Comparison of ENCODE assay signal across 1 cellular context in the genomic region with DNA sequence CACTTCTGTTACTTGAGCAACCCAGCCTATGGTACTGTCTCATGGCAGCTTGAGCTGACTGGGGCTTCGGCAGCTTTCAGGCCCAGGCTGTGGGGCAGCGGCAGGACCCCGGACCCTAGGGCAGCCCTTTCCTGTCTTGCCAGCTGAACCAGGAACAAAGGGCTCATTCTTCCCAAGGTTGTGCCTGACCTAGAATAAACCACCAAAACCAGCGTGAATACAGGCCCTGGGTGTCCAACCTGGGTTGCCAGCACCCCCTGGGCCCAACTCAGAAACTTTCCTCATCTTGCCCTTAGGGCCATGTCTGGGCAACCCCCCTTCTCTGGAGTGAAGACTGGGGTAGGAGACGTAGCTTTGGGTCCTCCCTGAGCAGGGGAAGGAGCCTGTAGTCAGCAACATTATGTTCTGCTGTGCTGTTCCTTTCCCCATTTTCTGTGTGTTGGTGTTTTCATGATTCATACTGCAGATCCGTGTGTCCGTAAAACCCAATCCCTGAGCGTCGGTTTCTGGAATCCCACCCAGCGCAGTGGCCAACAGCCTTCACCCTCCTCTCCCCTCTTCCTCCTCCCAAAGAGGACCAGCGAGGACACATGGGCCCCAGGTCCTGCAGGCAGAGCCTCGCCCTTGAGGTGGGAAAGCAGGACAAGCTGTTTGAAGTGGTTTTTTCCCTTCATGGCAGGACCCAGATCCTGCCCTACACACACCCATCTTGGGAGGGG.
TF ChIP-seq lines count a peak whose summit lies in the region.

No MANE protein-coding gene starts in this region.

TF ChIP-seq in HepG2, 621 proteins besides CTCF, POLR2A, EP300 and RAD21 (continued from another document and continues in another):
- TF ChIP-seq, protein P1, sequence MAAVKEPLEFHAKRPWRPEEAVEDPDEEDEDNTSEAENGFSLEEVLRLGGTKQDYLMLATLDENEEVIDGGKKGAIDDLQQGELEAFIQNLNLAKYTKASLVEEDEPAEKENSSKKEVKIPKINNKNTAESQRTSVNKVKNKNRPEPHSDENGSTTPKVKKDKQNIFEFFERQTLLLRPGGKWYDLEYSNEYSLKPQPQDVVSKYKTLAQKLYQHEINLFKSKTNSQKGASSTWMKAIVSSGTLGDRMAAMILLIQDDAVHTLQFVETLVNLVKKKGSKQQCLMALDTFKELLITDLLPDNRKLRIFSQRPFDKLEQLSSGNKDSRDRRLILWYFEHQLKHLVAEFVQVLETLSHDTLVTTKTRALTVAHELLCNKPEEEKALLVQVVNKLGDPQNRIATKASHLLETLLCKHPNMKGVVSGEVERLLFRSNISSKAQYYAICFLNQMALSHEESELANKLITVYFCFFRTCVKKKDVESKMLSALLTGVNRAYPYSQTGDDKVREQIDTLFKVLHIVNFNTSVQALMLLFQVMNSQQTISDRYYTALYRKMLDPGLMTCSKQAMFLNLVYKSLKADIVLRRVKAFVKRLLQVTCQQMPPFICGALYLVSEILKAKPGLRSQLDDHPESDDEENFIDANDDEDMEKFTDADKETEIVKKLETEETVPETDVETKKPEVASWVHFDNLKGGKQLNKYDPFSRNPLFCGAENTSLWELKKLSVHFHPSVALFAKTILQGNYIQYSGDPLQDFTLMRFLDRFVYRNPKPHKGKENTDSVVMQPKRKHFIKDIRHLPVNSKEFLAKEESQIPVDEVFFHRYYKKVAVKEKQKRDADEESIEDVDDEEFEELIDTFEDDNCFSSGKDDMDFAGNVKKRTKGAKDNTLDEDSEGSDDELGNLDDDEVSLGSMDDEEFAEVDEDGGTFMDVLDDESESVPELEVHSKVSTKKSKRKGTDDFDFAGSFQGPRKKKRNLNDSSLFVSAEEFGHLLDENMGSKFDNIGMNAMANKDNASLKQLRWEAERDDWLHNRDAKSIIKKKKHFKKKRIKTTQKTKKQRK (IDR thresholded peaks at IDR 0.05; ENCODE audit: low read length), result no peak
- 0 out of 2 replicates have a peak, but pooled peaks have one; percentile 44 for TF ChIP-seq ZNF644 (CRISPR knock-in tag; IDR thresholded peaks at IDR 0.05; ENCODE audit: low read depth)
- TF ChIP-seq FOXC1 (CRISPR knock-in tag; IDR thresholded peaks at IDR 0.05; ENCODE audit: borderline replicate concordance), result no peak
- TF ChIP-seq MYC (CRISPR knock-in tag; IDR thresholded peaks at IDR 0.05; ENCODE audit: borderline replicate concordance), result peak; percentile 62; the same call in 1 of the 2 replicates
- TF ChIP-seq, protein P2, sequence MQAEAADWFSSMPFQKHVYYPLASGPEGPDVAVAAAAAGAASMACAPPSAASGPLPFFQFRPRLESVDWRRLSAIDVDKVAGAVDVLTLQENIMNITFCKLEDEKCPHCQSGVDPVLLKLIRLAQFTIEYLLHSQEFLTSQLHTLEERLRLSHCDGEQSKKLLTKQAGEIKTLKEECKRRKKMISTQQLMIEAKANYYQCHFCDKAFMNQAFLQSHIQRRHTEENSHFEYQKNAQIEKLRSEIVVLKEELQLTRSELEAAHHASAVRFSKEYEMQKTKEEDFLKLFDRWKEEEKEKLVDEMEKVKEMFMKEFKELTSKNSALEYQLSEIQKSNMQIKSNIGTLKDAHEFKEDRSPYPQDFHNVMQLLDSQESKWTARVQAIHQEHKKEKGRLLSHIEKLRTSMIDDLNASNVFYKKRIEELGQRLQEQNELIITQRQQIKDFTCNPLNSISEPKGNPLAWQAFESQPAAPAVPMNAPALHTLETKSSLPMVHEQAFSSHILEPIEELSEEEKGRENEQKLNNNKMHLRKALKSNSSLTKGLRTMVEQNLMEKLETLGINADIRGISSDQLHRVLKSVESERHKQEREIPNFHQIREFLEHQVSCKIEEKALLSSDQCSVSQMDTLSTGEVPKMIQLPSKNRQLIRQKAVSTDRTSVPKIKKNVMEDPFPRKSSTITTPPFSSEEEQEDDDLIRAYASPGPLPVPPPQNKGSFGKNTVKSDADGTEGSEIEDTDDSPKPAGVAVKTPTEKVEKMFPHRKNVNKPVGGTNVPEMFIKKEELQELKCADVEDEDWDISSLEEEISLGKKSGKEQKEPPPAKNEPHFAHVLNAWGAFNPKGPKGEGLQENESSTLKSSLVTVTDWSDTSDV (CRISPR knock-in tag; IDR thresholded peaks at IDR 0.05), result 0 out of 2 replicates have a peak, but pooled peaks have one; percentile 67
- 0 out of 2 replicates have a peak, but pooled peaks have one; percentile 30 for TF ChIP-seq MIER2 (CRISPR knock-in tag; IDR thresholded peaks at IDR 0.05)
- peak; percentile 82 for TF ChIP-seq PHF21A (CRISPR knock-in tag; IDR thresholded peaks at IDR 0.05)
- TF ChIP-seq, protein P3, sequence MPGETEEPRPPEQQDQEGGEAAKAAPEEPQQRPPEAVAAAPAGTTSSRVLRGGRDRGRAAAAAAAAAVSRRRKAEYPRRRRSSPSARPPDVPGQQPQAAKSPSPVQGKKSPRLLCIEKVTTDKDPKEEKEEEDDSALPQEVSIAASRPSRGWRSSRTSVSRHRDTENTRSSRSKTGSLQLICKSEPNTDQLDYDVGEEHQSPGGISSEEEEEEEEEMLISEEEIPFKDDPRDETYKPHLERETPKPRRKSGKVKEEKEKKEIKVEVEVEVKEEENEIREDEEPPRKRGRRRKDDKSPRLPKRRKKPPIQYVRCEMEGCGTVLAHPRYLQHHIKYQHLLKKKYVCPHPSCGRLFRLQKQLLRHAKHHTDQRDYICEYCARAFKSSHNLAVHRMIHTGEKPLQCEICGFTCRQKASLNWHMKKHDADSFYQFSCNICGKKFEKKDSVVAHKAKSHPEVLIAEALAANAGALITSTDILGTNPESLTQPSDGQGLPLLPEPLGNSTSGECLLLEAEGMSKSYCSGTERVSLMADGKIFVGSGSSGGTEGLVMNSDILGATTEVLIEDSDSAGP (CRISPR knock-in tag; IDR thresholded peaks at IDR 0.05; ENCODE audit: borderline replicate concordance), result peak; percentile 9; the same call in 1 of the 2 replicates
- TF ChIP-seq ZNF720 (CRISPR knock-in tag; IDR thresholded peaks at IDR 0.05), result no peak
- no peak for TF ChIP-seq ZNF773 (CRISPR knock-in tag; IDR thresholded peaks at IDR 0.05; ENCODE audit: borderline replicate concordance)
- TF ChIP-seq ZNF674 (CRISPR knock-in tag; IDR thresholded peaks at IDR 0.05; ENCODE audit: low read depth), result no peak
- TF ChIP-seq TEAD2 (CRISPR knock-in tag; IDR thresholded peaks at IDR 0.05), result no peak
- TF ChIP-seq KDM2A (CRISPR knock-in tag; IDR thresholded peaks at IDR 0.05; ENCODE audit: borderline replicate concordance, low read depth), result peak; percentile 50
- 0 out of 2 replicates have a peak, but pooled peaks have one; percentile 36 for TF ChIP-seq ZNF792 (CRISPR knock-in tag; IDR thresholded peaks at IDR 0.05)
- no peak for TF ChIP-seq ELF4 (CRISPR knock-in tag; IDR thresholded peaks at IDR 0.05; ENCODE audit: borderline replicate concordance)
- peak; percentile 32; the same call in 1 of the 2 replicates for TF ChIP-seq RXRB (CRISPR knock-in tag; IDR thresholded peaks at IDR 0.05; ENCODE audit: borderline replicate concordance)
- TF ChIP-seq MAF1 (CRISPR knock-in tag; IDR thresholded peaks at IDR 0.05; ENCODE audit: borderline replicate concordance), result 0 out of 2 replicates have a peak, but pooled peaks have one; percentile 35
- TF ChIP-seq ZNF263 (CRISPR knock-in tag; IDR thresholded peaks at IDR 0.05), result peak; percentile 66; the same call in 1 of the 2 replicates
- no peak for TF ChIP-seq ZBTB38 (CRISPR knock-in tag; IDR thresholded peaks at IDR 0.05)
- TF ChIP-seq AKAP8 (CRISPR knock-in tag; IDR thresholded peaks at IDR 0.05), result peak; percentile 21; the same call in 1 of the 2 replicates
- TF ChIP-seq HMG20B (CRISPR knock-in tag; conservative IDR thresholded peaks at IDR 0.05), result no peak
- peak; percentile 40; the same call in 1 of the 2 replicates for TF ChIP-seq HOXA3 (CRISPR knock-in tag; IDR thresholded peaks at IDR 0.05)
- TF ChIP-seq, protein P4, sequence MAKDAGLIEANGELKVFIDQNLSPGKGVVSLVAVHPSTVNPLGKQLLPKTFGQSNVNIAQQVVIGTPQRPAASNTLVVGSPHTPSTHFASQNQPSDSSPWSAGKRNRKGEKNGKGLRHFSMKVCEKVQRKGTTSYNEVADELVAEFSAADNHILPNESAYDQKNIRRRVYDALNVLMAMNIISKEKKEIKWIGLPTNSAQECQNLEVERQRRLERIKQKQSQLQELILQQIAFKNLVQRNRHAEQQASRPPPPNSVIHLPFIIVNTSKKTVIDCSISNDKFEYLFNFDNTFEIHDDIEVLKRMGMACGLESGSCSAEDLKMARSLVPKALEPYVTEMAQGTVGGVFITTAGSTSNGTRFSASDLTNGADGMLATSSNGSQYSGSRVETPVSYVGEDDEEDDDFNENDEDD (CRISPR knock-in tag; IDR thresholded peaks at IDR 0.05; ENCODE audit: borderline replicate concordance), result 0 out of 2 replicates have a peak, but pooled peaks have one; percentile 12
- no peak for TF ChIP-seq ZNF431 (CRISPR knock-in tag; IDR thresholded peaks at IDR 0.05; ENCODE audit: borderline replicate concordance, low read depth)
- TF ChIP-seq GABPB1 (CRISPR knock-in tag; IDR thresholded peaks at IDR 0.05), result peak; percentile 25; the same call in 1 of the 2 replicates
- TF ChIP-seq, protein P5, sequence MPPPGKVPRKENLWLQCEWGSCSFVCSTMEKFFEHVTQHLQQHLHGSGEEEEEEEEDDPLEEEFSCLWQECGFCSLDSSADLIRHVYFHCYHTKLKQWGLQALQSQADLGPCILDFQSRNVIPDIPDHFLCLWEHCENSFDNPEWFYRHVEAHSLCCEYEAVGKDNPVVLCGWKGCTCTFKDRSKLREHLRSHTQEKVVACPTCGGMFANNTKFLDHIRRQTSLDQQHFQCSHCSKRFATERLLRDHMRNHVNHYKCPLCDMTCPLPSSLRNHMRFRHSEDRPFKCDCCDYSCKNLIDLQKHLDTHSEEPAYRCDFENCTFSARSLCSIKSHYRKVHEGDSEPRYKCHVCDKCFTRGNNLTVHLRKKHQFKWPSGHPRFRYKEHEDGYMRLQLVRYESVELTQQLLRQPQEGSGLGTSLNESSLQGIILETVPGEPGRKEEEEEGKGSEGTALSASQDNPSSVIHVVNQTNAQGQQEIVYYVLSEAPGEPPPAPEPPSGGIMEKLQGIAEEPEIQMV (CRISPR knock-in tag; IDR thresholded peaks at IDR 0.05; ENCODE audit: low read depth), result peak; percentile 36; the same call in 1 of the 2 replicates
- TF ChIP-seq ZBTB7A (CRISPR knock-in tag; IDR thresholded peaks at IDR 0.05), result no peak
- peak; percentile 40; the same call in 1 of the 2 replicates for TF ChIP-seq ZNF326 (CRISPR knock-in tag; IDR thresholded peaks at IDR 0.05; ENCODE audit: borderline replicate concordance)
- TF ChIP-seq MTA1 (CRISPR knock-in tag; IDR thresholded peaks at IDR 0.05; ENCODE audit: borderline replicate concordance), result peak; percentile 31; the same call in 1 of the 2 replicates
- TF ChIP-seq CHD4 (IDR thresholded peaks at IDR 0.05; ENCODE audit: borderline replicate concordance, low read length), result 0 out of 2 replicates have a peak, but pooled peaks have one; percentile 44
- peak; percentile 42; the same call in 1 of the 2 replicates for TF ChIP-seq HDAC1 (CRISPR knock-in tag; IDR thresholded peaks at IDR 0.05)
- 0 out of 2 replicates have a peak, but pooled peaks have one; percentile 33 for TF ChIP-seq FOXJ3 (CRISPR knock-in tag; IDR thresholded peaks at IDR 0.05; ENCODE audit: borderline replicate concordance)
- no peak for TF ChIP-seq MBD4 (IDR thresholded peaks at IDR 0.05; ENCODE audit: borderline replicate concordance, low read length)
- TF ChIP-seq SETDB1 (CRISPR knock-in tag; IDR thresholded peaks at IDR 0.05; ENCODE audit: borderline replicate concordance), result no peak
- peak; percentile 87; the same call in 1 of the 2 replicates for TF ChIP-seq HNRNPL (IDR thresholded peaks at IDR 0.05; ENCODE audit: low read depth, low read length)
- peak; percentile 14; the same call in 1 of the 2 replicates for TF ChIP-seq ELF1 (CRISPR knock-in tag; IDR thresholded peaks at IDR 0.05)
- TF ChIP-seq, protein P6, sequence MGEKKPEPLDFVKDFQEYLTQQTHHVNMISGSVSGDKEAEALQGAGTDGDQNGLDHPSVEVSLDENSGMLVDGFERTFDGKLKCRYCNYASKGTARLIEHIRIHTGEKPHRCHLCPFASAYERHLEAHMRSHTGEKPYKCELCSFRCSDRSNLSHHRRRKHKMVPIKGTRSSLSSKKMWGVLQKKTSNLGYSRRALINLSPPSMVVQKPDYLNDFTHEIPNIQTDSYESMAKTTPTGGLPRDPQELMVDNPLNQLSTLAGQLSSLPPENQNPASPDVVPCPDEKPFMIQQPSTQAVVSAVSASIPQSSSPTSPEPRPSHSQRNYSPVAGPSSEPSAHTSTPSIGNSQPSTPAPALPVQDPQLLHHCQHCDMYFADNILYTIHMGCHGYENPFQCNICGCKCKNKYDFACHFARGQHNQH (CRISPR knock-in tag; IDR thresholded peaks at IDR 0.05), result 0 out of 2 replicates have a peak, but pooled peaks have one; percentile 23
- no peak for TF ChIP-seq ZNF546 (CRISPR knock-in tag; conservative IDR thresholded peaks at IDR 0.05)
- TF ChIP-seq, protein P7, sequence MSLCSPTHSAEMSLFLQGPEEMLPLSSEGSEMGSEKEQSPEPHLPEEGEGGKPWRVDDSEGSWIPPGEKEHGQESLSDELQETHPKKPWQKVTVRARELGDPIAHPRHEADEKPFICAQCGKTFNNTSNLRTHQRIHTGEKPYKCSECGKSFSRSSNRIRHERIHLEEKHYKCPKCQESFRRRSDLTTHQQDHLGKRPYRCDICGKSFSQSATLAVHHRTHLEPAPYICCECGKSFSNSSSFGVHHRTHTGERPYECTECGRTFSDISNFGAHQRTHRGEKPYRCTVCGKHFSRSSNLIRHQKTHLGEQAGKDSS (CRISPR knock-in tag; IDR thresholded peaks at IDR 0.05; ENCODE audit: borderline replicate concordance, low read depth), result 0 out of 2 replicates have a peak, but pooled peaks have one; percentile 43
- TF ChIP-seq, protein P8, sequence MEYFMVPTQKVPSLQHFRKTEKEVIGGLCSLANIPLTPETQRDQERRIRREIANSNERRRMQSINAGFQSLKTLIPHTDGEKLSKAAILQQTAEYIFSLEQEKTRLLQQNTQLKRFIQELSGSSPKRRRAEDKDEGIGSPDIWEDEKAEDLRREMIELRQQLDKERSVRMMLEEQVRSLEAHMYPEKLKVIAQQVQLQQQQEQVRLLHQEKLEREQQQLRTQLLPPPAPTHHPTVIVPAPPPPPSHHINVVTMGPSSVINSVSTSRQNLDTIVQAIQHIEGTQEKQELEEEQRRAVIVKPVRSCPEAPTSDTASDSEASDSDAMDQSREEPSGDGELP (IDR thresholded peaks at IDR 0.05; ENCODE audit: borderline replicate concordance, low read depth), result peak; percentile 85
- no peak for TF ChIP-seq ZNF562 (CRISPR knock-in tag; IDR thresholded peaks at IDR 0.05; ENCODE audit: borderline replicate concordance)
- TF ChIP-seq RFX5 (IDR thresholded peaks at IDR 0.05; ENCODE audit: low read depth, low read length), result no peak
- TF ChIP-seq SUZ12 (IDR thresholded peaks at IDR 0.05; ENCODE audit: low read depth, low read length), result no peak
- no peak for TF ChIP-seq HHEX (CRISPR knock-in tag; IDR thresholded peaks at IDR 0.05)
- peak; percentile 59; the same call in 1 of the 2 replicates for TF ChIP-seq YEATS4 (CRISPR knock-in tag; IDR thresholded peaks at IDR 0.05; ENCODE audit: borderline replicate concordance)
- 0 out of 2 replicates have a peak, but pooled peaks have one; percentile 49 for TF ChIP-seq ZFP90 (CRISPR knock-in tag; IDR thresholded peaks at IDR 0.05; ENCODE audit: borderline replicate concordance)
- TF ChIP-seq, protein P9, sequence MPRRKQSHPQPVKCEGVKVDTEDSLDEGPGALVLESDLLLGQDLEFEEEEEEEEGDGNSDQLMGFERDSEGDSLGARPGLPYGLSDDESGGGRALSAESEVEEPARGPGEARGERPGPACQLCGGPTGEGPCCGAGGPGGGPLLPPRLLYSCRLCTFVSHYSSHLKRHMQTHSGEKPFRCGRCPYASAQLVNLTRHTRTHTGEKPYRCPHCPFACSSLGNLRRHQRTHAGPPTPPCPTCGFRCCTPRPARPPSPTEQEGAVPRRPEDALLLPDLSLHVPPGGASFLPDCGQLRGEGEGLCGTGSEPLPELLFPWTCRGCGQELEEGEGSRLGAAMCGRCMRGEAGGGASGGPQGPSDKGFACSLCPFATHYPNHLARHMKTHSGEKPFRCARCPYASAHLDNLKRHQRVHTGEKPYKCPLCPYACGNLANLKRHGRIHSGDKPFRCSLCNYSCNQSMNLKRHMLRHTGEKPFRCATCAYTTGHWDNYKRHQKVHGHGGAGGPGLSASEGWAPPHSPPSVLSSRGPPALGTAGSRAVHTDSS (CRISPR knock-in tag; conservative IDR thresholded peaks at IDR 0.05), result no peak
